In the genomic region with DNA sequence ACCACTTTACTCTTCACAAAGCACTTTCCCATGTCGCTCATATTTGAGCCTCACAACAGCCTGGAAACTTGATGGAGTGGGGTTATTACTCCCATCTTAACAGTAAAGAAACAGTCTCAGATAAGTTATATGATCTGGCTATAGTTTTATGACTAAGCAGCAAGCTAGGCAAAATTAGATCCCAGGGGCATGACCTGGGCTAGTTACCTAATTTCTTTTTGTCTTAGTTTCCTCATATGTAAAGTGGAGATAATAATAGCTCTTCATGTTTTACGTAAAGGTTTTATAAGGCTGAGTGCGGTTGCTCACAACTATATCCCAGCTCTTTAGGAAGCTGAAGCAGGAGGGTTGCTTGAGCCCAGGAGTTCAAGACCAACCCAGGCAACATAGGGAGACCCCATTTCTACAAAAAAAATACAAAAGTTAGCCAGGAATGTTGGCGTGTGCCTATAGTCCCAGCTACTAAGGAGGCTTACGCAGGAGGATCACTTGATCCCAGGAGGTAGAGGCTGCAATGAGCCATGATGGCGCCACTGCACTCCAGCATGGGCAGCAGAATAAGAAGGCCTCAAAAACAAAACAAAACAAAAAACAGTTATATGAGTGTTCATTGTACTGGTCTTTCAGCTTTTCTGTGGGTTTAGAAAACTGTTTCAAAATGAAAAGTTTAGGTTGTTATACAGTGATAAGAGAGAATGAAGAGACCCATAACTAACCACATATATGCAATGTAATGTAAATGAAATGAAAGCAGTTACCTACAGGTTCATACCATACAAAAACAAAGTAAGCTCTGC, we compare ENCODE assay signal across 2 cellular contexts.
TF ChIP-seq lines count a peak whose summit lies in the region.

No MANE protein-coding gene starts in this region.

TF ChIP-seq in HepG2, 621 proteins besides CTCF, POLR2A, EP300 and RAD21:
- TF ChIP-seq SP1 (IDR thresholded peaks at IDR 0.05) (no peak), SP1 (CRISPR knock-in tag; IDR thresholded peaks at IDR 0.05) (no peak)
- TF ChIP-seq, protein P1, sequence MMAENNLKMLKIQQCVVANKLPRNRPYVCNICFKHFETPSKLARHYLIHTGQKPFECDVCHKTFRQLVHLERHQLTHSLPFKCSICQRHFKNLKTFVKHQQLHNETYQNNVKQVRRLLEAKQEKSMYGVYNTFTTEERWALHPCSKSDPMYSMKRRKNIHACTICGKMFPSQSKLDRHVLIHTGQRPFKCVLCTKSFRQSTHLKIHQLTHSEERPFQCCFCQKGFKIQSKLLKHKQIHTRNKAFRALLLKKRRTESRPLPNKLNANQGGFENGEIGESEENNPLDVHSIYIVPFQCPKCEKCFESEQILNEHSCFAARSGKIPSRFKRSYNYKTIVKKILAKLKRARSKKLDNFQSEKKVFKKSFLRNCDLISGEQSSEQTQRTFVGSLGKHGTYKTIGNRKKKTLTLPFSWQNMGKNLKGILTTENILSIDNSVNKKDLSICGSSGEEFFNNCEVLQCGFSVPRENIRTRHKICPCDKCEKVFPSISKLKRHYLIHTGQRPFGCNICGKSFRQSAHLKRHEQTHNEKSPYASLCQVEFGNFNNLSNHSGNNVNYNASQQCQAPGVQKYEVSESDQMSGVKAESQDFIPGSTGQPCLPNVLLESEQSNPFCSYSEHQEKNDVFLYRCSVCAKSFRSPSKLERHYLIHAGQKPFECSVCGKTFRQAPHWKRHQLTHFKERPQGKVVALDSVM (CRISPR knock-in tag; IDR thresholded peaks at IDR 0.05), result peak; percentile 70; the same call in 1 of the 2 replicates
TF ChIP-seq in HepG2: peak in this region for 1.

TF ChIP-seq in IMR-90, 13 proteins besides CTCF, POLR2A, EP300 and RAD21:
- no peak for TF ChIP-seq CEBPB (IDR thresholded peaks at IDR 0.05; ENCODE audit: low read depth, low read length)
- no peak for TF ChIP-seq RFX5 (IDR thresholded peaks at IDR 0.05; ENCODE audit: low read depth, low read length)
- no peak for TF ChIP-seq MAZ (IDR thresholded peaks at IDR 0.05; ENCODE audit: borderline replicate concordance, low read depth, low read length)
- no peak for TF ChIP-seq MAFK (IDR thresholded peaks at IDR 0.05; ENCODE audit: low read depth, low read length)
- no peak for TF ChIP-seq FOS (IDR thresholded peaks at IDR 0.05; ENCODE audit: low read depth, low read length)
- TF ChIP-seq, protein P2, sequence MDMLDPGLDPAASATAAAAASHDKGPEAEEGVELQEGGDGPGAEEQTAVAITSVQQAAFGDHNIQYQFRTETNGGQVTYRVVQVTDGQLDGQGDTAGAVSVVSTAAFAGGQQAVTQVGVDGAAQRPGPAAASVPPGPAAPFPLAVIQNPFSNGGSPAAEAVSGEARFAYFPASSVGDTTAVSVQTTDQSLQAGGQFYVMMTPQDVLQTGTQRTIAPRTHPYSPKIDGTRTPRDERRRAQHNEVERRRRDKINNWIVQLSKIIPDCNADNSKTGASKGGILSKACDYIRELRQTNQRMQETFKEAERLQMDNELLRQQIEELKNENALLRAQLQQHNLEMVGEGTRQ (IDR thresholded peaks at IDR 0.05; ENCODE audit: low read depth, low read length), result no peak
- no peak for TF ChIP-seq CHD1 (IDR thresholded peaks at IDR 0.05; ENCODE audit: low read depth, low read length)
- TF ChIP-seq RCOR1 (IDR thresholded peaks at IDR 0.05; ENCODE audit: insufficient replicate concordance, low read length), result no peak
TF ChIP-seq in IMR-90: peak in this region for 0.
